ENCODE assay signal across 1 cellular context in genomic region chr4:73507541-73507940, GRCh38.
TF ChIP-seq lines count a peak whose summit lies in the region.

No MANE protein-coding gene starts in this region.

TF ChIP-seq in HepG2, 621 proteins besides CTCF, POLR2A, EP300 and RAD21 (continued from another document and continues in another):
- TF ChIP-seq KIAA2018 (CRISPR knock-in tag; IDR thresholded peaks at IDR 0.05; ENCODE audit: borderline replicate concordance) (no peak), ZNF589 (CRISPR knock-in tag; conservative IDR thresholded peaks at IDR 0.05) (no peak), ATF1 (CRISPR knock-in tag; IDR thresholded peaks at IDR 0.05) (peak; percentile 44; the same call in 1 of the 2 replicates), RBM22 (optimal IDR thresholded peaks at IDR 0.05; ENCODE audit: low read length) (no peak), MED1 (CRISPR knock-in tag; IDR thresholded peaks at IDR 0.05) (no peak), MAFF (IDR thresholded peaks at IDR 0.05; ENCODE audit: low read depth, low read length) (peak; percentile 19; the same call in 1 of the 2 replicates), TCF7 (IDR thresholded peaks at IDR 0.05; ENCODE audit: low read depth) (no peak), FOXJ3 (CRISPR knock-in tag; IDR thresholded peaks at IDR 0.05; ENCODE audit: borderline replicate concordance) (peak; percentile 55; the same call in 1 of the 2 replicates), SYNCRIP (IDR thresholded peaks at IDR 0.05; ENCODE audit: insufficient read depth, low read depth, low read length) (no peak), ZBTB1 (CRISPR knock-in tag; IDR thresholded peaks at IDR 0.05; ENCODE audit: borderline replicate concordance) (no peak), POLR2AphosphoS5 (IDR thresholded peaks at IDR 0.05; ENCODE audit: low read depth, low read length) (no peak), ZNF749 (CRISPR knock-in tag; IDR thresholded peaks at IDR 0.05; ENCODE audit: borderline replicate concordance) (no peak), SETDB1 (CRISPR knock-in tag; IDR thresholded peaks at IDR 0.05; ENCODE audit: borderline replicate concordance) (no peak), ZUFSP (CRISPR knock-in tag; IDR thresholded peaks at IDR 0.05; ENCODE audit: borderline replicate concordance) (no peak), PITX1 (CRISPR knock-in tag; IDR thresholded peaks at IDR 0.05) (no peak), ZNF790 (CRISPR knock-in tag; IDR thresholded peaks at IDR 0.05; ENCODE audit: borderline replicate concordance) (no peak), AGO1 (IDR thresholded peaks at IDR 0.05; ENCODE audit: low read depth, low read length, poor library complexity, severe bottlenecking) (no peak), ZNF766 (CRISPR knock-in tag; IDR thresholded peaks at IDR 0.05; ENCODE audit: borderline replicate concordance) (no peak), THAP11 (CRISPR knock-in tag; IDR thresholded peaks at IDR 0.05) (peak; percentile 55), PHF21A (CRISPR knock-in tag; IDR thresholded peaks at IDR 0.05) (no peak), HNRNPH1 (optimal IDR thresholded peaks at IDR 0.05; ENCODE audit: low read depth, low read length) (no peak), EZH2 (conservative IDR thresholded peaks at IDR 0.05; ENCODE audit: low read depth, low read length) (no peak), ZNF451 (CRISPR knock-in tag; IDR thresholded peaks at IDR 0.05) (no peak), ZNF780A (CRISPR knock-in tag; IDR thresholded peaks at IDR 0.05) (no peak), ARID3A (IDR thresholded peaks at IDR 0.05; ENCODE audit: low read depth, low read length) (peak; percentile 66), CC2D1A (CRISPR knock-in tag; IDR thresholded peaks at IDR 0.05) (no peak), SALL1 (CRISPR knock-in tag; IDR thresholded peaks at IDR 0.05) (peak; percentile 18; the same call in 1 of the 2 replicates), PAXIP1 (CRISPR knock-in tag; conservative IDR thresholded peaks at IDR 0.05) (peak; percentile 63), SMARCE1 (IDR thresholded peaks at IDR 0.05; ENCODE audit: borderline replicate concordance) (no peak), SKI (IDR thresholded peaks at IDR 0.05; ENCODE audit: partially characterized antibody) (no peak), TBX3 (IDR thresholded peaks at IDR 0.05; ENCODE audit: borderline replicate concordance) (no peak), KAT7 (CRISPR knock-in tag; IDR thresholded peaks at IDR 0.05; ENCODE audit: borderline replicate concordance) (no peak), MLLT10 (CRISPR knock-in tag; IDR thresholded peaks at IDR 0.05) (no peak), ZGPAT (CRISPR knock-in tag; IDR thresholded peaks at IDR 0.05) (peak; percentile 61; the same call in 1 of the 2 replicates), ZNF44 (CRISPR knock-in tag; IDR thresholded peaks at IDR 0.05) (no peak), JARID2 (CRISPR knock-in tag; IDR thresholded peaks at IDR 0.05; ENCODE audit: insufficient replicate concordance) (no peak), FOXO1 (CRISPR knock-in tag; IDR thresholded peaks at IDR 0.05) (peak; percentile 49; the same call in 1 of the 2 replicates), ZFYVE20 (CRISPR knock-in tag; IDR thresholded peaks at IDR 0.05; ENCODE audit: borderline replicate concordance, low read depth) (no peak), ZNF776 (CRISPR knock-in tag; IDR thresholded peaks at IDR 0.05) (no peak), KLF16 (CRISPR knock-in tag; IDR thresholded peaks at IDR 0.05) (0 out of 4 replicates have a peak, but pooled peaks of 1 of the 2 experiments have one; percentile 34)
- TF ChIP-seq, protein P1, sequence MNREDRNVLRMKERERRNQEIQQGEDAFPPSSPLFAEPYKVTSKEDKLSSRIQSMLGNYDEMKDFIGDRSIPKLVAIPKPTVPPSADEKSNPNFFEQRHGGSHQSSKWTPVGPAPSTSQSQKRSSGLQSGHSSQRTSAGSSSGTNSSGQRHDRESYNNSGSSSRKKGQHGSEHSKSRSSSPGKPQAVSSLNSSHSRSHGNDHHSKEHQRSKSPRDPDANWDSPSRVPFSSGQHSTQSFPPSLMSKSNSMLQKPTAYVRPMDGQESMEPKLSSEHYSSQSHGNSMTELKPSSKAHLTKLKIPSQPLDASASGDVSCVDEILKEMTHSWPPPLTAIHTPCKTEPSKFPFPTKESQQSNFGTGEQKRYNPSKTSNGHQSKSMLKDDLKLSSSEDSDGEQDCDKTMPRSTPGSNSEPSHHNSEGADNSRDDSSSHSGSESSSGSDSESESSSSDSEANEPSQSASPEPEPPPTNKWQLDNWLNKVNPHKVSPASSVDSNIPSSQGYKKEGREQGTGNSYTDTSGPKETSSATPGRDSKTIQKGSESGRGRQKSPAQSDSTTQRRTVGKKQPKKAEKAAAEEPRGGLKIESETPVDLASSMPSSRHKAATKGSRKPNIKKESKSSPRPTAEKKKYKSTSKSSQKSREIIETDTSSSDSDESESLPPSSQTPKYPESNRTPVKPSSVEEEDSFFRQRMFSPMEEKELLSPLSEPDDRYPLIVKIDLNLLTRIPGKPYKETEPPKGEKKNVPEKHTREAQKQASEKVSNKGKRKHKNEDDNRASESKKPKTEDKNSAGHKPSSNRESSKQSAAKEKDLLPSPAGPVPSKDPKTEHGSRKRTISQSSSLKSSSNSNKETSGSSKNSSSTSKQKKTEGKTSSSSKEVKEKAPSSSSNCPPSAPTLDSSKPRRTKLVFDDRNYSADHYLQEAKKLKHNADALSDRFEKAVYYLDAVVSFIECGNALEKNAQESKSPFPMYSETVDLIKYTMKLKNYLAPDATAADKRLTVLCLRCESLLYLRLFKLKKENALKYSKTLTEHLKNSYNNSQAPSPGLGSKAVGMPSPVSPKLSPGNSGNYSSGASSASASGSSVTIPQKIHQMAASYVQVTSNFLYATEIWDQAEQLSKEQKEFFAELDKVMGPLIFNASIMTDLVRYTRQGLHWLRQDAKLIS (CRISPR knock-in tag; IDR thresholded peaks at IDR 0.05) = no peak
